ENCODE assay signal across 12 cellular contexts in the genomic region with DNA sequence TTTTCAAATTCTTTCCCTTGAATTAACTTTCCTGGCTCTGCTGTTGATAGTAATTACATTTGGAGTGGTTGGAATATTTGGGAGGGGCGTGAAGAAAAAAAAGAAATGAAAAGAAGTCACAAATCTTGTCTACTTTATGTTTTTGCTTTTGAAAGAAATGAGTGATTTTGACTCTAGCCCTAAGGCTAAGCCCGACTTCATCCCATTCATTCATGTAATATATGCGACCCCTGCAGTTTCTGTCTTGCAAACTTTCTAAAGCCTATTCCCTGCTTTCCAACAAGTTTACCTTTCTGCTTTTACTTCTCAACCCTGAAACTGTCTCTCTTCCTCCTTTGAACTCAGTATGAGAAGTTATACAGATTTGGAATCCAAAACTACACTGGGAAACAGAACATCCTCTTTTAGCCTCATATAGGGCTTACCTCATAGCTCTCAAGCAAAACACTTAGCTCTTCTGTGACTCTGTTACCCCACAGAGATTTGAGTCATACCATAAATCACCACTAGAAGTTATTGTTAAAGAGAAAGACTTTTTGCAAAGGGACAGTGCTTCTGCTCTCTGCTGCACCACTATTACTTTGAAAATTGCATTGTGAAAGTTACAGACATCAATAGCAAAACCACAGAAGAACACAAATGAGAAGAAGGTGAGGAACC. TPM values are rescaled to one million over a fixed set of nuclear protein-coding genes. Genes with fewer than 3 reads are reported as not detected.
A peak's percentile ranks its signal among the peaks of the same experiment; 100 is the strongest.
DNase-seq lines count a peak whose midpoint lies in the region; ATAC-seq and TF ChIP-seq lines count a peak whose summit lies in the region.
"Had no signal": no experiment of that assay in that cellular context is flagged by ENCODE, and none has a peak within 500 bp of the region (broad histone marks: within the 10 kb centered on the region; RNA-seq: fewer than 3 reads in every experiment).

No MANE protein-coding gene starts in this region.

- peak overlapping the region; percentile 1 for H3K4me3 ChIP-seq in iPS-15b (ENCODE audit: low read depth, low read length)
- H3K4me3 ChIP-seq in aorta (ENCODE audit: low read length in 2 of 2), result no peak overlapping the region

- H3K36me3 ChIP-seq in iPS-15b (ENCODE audit: control insufficient read depth, insufficient read depth, low read length) (no peaks in the 10 kb centered on the region), aorta (ENCODE audit: control insufficient read depth in 1 of 2, insufficient read depth in 2 of 2, low read length in 1 of 2) (no peaks in the 10 kb centered on the region)

- no peaks in the 10 kb centered on the region for H3K27me3 ChIP-seq in iPS-15b (ENCODE audit: control insufficient read depth, insufficient read depth, low read length)
- no peaks in the 10 kb centered on the region for H3K27me3 ChIP-seq in aorta (ENCODE audit: control insufficient read depth in 1 of 2, insufficient read depth in 2 of 2, low read length in 1 of 2)

- intact Hi-C loops in aorta (cut with DNase I), result no loop called here

- WGBS in aorta, 2 donors, result 40 to 58% methylated on average over 3 of the region's 3 CpGs

- H3K9ac ChIP-seq in iPS-15b (ENCODE audit: low read depth, low read length), result no peak overlapping the region
- H3K9ac ChIP-seq: KMS-11 had no signal

- ATAC-seq in SK-N-SH treated with all-trans-retinoic acid at 6 μM for 48 hours (peak; percentile 53), aorta (ENCODE audit: low FRiP score) (no peak)

- no peak overlapping the region for H3K27ac ChIP-seq in aorta (ENCODE audit: low read depth in 1 of 2, low read length in 2 of 2)
- H3K27ac ChIP-seq: KMS-11 had no signal

- DNase-seq in AG20443 (ENCODE audit: low spot score) (peak; percentile 55), HCEC 1CT (peak; percentile 58), NCI-H2171 (lab: John Stamatoyannopoulos, UW) (no peak), aorta (no peak), cerebellar nuclear complex (lab: John Stamatoyannopoulos, UW) (no peak)
- DNase-seq in stimulated activated CD4-positive, alpha-beta T cell treated with anti-CD3 and anti-CD28 coated beads, Interleukin-2, amount 100 ng/mL, for 24 hours, result no peak
- DNase-seq: amygdala, DMS153, small intestine had no signal

- H3K4me1 ChIP-seq in iPS-15b (ENCODE audit: control insufficient read depth, insufficient read depth, low read length) (peaks cover 28% of the 10 kb centered on the region), aorta (ENCODE audit: control insufficient read depth in 1 of 2, insufficient read depth in 2 of 2, low read length in 2 of 2) (no peaks in the 10 kb centered on the region)

- H3K9me3 ChIP-seq in iPS-15b (ENCODE audit: control insufficient read depth, insufficient read depth, low read length) (no peaks in the 10 kb centered on the region), aorta (ENCODE audit: control insufficient read depth, low read length) (no peaks in the 10 kb centered on the region)

TF ChIP-seq in SK-N-SH treated with all-trans-retinoic acid at 6 μM for 48 hours, 23 proteins besides CTCF, POLR2A, EP300 and RAD21:
- TF ChIP-seq GLIS3 (CRISPR knock-in tag; IDR thresholded peaks at IDR 0.05) (no peak), ZNF70 (CRISPR knock-in tag; IDR thresholded peaks at IDR 0.05) (no peak), ARNTL (CRISPR knock-in tag; IDR thresholded peaks at IDR 0.05; ENCODE audit: borderline replicate concordance, low read depth) (no peak), PPARA (CRISPR knock-in tag; IDR thresholded peaks at IDR 0.05; ENCODE audit: borderline replicate concordance) (no peak), ISL1 (CRISPR knock-in tag; IDR thresholded peaks at IDR 0.05) (no peak), OSR1 (CRISPR knock-in tag; IDR thresholded peaks at IDR 0.05) (no peak), ZFP30 (CRISPR knock-in tag; IDR thresholded peaks at IDR 0.05) (no peak), RARB (CRISPR knock-in tag; IDR thresholded peaks at IDR 0.05) (no peak)
- TF ChIP-seq, protein P1, sequence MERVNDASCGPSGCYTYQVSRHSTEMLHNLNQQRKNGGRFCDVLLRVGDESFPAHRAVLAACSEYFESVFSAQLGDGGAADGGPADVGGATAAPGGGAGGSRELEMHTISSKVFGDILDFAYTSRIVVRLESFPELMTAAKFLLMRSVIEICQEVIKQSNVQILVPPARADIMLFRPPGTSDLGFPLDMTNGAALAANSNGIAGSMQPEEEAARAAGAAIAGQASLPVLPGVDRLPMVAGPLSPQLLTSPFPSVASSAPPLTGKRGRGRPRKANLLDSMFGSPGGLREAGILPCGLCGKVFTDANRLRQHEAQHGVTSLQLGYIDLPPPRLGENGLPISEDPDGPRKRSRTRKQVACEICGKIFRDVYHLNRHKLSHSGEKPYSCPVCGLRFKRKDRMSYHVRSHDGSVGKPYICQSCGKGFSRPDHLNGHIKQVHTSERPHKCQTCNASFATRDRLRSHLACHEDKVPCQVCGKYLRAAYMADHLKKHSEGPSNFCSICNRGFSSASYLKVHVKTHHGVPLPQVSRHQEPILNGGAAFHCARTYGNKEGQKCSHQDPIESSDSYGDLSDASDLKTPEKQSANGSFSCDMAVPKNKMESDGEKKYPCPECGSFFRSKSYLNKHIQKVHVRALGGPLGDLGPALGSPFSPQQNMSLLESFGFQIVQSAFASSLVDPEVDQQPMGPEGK (CRISPR knock-in tag; IDR thresholded peaks at IDR 0.05; ENCODE audit: borderline replicate concordance), result no peak
- TF ChIP-seq, protein P2, sequence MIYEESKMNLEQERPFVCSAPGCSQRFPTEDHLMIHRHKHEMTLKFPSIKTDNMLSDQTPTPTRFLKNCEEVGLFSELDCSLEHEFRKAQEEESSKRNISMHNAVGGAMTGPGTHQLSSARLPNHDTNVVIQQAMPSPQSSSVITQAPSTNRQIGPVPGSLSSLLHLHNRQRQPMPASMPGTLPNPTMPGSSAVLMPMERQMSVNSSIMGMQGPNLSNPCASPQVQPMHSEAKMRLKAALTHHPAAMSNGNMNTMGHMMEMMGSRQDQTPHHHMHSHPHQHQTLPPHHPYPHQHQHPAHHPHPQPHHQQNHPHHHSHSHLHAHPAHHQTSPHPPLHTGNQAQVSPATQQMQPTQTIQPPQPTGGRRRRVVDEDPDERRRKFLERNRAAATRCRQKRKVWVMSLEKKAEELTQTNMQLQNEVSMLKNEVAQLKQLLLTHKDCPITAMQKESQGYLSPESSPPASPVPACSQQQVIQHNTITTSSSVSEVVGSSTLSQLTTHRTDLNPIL (CRISPR knock-in tag; IDR thresholded peaks at IDR 0.05; ENCODE audit: low read depth), result no peak
- TF ChIP-seq, protein P3, sequence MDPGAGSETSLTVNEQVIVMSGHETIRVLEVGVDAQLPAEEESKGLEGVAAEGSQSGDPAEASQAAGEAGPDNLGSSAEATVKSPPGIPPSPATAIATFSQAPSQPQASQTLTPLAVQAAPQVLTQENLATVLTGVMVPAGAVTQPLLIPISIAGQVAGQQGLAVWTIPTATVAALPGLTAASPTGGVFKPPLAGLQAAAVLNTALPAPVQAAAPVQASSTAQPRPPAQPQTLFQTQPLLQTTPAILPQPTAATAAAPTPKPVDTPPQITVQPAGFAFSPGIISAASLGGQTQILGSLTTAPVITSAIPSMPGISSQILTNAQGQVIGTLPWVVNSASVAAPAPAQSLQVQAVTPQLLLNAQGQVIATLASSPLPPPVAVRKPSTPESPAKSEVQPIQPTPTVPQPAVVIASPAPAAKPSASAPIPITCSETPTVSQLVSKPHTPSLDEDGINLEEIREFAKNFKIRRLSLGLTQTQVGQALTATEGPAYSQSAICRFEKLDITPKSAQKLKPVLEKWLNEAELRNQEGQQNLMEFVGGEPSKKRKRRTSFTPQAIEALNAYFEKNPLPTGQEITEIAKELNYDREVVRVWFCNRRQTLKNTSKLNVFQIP (CRISPR knock-in tag; IDR thresholded peaks at IDR 0.05; ENCODE audit: borderline replicate concordance, low read depth), result no peak
TF ChIP-seq in SK-N-SH treated with all-trans-retinoic acid at 6 μM for 48 hours: peak in this region for 0.

RNA-seq across cellular contexts. Expression of a gene that starts 1.6 kb away (rescaled TPM):
- total RNA-seq in aorta, result not detected
- not detected for polyA plus RNA-seq in aorta
- polyA plus RNA-seq: small intestine had no signal

Comparison
In these comparisons a context has a peak if more than half of its experiments do, and no peak if none do; other contexts are left out.
1. DNase-seq: peak in AG20443 (single experiment) and HCEC 1CT (single experiment); none in NCI-H2171 (single experiment), aorta (0 of 2), stimulated activated CD4-positive, alpha-beta T cell treated with anti-CD3 and anti-CD28 coated beads, Interleukin-2, amount 100 ng/mL, for 24 hours (0 of 2) and cerebellar nuclear complex (0 of 2).